Comparison of ENCODE assay signal across 9 cellular contexts in genomic region chr12:89951050-89951693, GRCh38.
DNase-seq lines count a peak whose midpoint lies in the region; ATAC-seq, FAIRE-seq and TF ChIP-seq lines count a peak whose summit lies in the region.
"Had no signal": no experiment of that assay in that cellular context is flagged by ENCODE, and none has a peak within 500 bp of the region (broad histone marks: within the 10 kb centered on the region; RNA-seq: fewer than 3 reads in every experiment).

No MANE protein-coding gene starts in this region.

- peak overlapping the region; percentile 53 for H2BK5ac ChIP-seq in trophoblast cell (ENCODE audit: low read depth, low read length, poor library complexity)

- H3K23ac ChIP-seq in trophoblast cell (ENCODE audit: low read length), result no peak overlapping the region

- no peaks in the 10 kb centered on the region for H3K9me3 ChIP-seq in trophoblast cell (ENCODE audit: insufficient read depth, low read depth, low read length)

- H3K14ac ChIP-seq in trophoblast cell (ENCODE audit: low read length), result peak overlapping the region; percentile 63

- TF ChIP-seq CTCF in bronchial epithelial cell (IDR thresholded peaks at IDR 0.05; ENCODE audit: insufficient read depth, low read length, severe bottlenecking), result no peak

- H3K18ac ChIP-seq in trophoblast cell (ENCODE audit: low read length), result no peak overlapping the region

- H3K4me2 ChIP-seq in trophoblast cell (ENCODE audit: low read length), result no peak overlapping the region

- peak overlapping the region; percentile 93 for H2BK12ac ChIP-seq in trophoblast cell (ENCODE audit: low read length)

- H3K4me3 ChIP-seq in bronchial epithelial cell (ENCODE audit: low read depth, low read length), result no peak overlapping the region
- no peak overlapping the region for H3K4me3 ChIP-seq in trophoblast cell (ENCODE audit: low read depth, low read length)

- H3K9ac ChIP-seq in trophoblast cell (ENCODE audit: low read length), result no peak overlapping the region

- H2BK120ac ChIP-seq in trophoblast cell (ENCODE audit: insufficient read depth, low read length, poor library complexity), result peak overlapping the region; percentile 55

- no peak overlapping the region for H2AK5ac ChIP-seq in trophoblast cell (ENCODE audit: low read length)

- H3K4ac ChIP-seq in trophoblast cell (ENCODE audit: low read depth, low read length), result no peak overlapping the region

- no peak for DNase-seq in activated CD4-positive, CD25-positive, alpha-beta regulatory T cell (lab: John Stamatoyannopoulos, UW)
- DNase-seq in HT1080 (ENCODE audit: low read depth) (peak; percentile 44), bronchial epithelial cell (ENCODE audit: low read depth) (peak; percentile 91), trophoblast cell (peak; percentile 25 to 53), GDM1 (lab: John Stamatoyannopoulos, UW) (no peak), NCI-H1092 treated with DMSO at 0.1 percent for 48 hours (lab: John Stamatoyannopoulos, UW) (no peak)
- DNase-seq: NCI-H1092 had no signal

- H3K4me1 ChIP-seq in trophoblast cell (ENCODE audit: control insufficient read depth in 1 of 2, insufficient read depth in 2 of 2, low read length in 2 of 2), result peaks cover 0 to 4% of the 10 kb centered on the region in 2 experiments

- H3K27me3 ChIP-seq in bronchial epithelial cell (ENCODE audit: control insufficient read depth, insufficient read depth, low read length), result no peaks in the 10 kb centered on the region
- H3K27me3 ChIP-seq in trophoblast cell (ENCODE audit: insufficient read depth, low read length), result no peaks in the 10 kb centered on the region

- no peak overlapping the region for H4K12ac ChIP-seq in trophoblast cell (ENCODE audit: low read depth, low read length)

- H3K27ac ChIP-seq in trophoblast cell (ENCODE audit: low read depth, low read length), result no peak overlapping the region

- peaks cover 18% of the 10 kb centered on the region for H3K79me1 ChIP-seq in trophoblast cell (ENCODE audit: low read length)

- H3K36me3 ChIP-seq in bronchial epithelial cell (ENCODE audit: control insufficient read depth, insufficient read depth, low read length) (no peaks in the 10 kb centered on the region), trophoblast cell (ENCODE audit: control insufficient read depth in 1 of 2, insufficient read depth in 2 of 2, low read length in 2 of 2) (no peaks in the 10 kb centered on the region)

- peak overlapping the region; percentile 69 for H4K91ac ChIP-seq in trophoblast cell (ENCODE audit: low read depth, low read length)

- no peak for FAIRE-seq in bronchial epithelial cell (lab: Jason Lieb, UNC)

- no CpG with 5 or more reads among the region's 2 CpGs for WGBS in trophoblast cell (ENCODE audit: extremely low coverage, insufficient coverage, insufficient read length)

- no peak overlapping the region for H2AFZ ChIP-seq in trophoblast cell (ENCODE audit: insufficient read depth, low read length, poor library complexity)

- H3K79me2 ChIP-seq in trophoblast cell (ENCODE audit: control insufficient read depth, insufficient read depth, low read length, poor library complexity), result no peaks in the 10 kb centered on the region

- peak; percentile 23 to 29 for ATAC-seq in activated CD4-positive, CD25-positive, alpha-beta regulatory T cell treated with anti-CD3 and anti-CD28 coated beads, Interleukin-2, amount 50 U/mL, for 24 hours
- no peak for ATAC-seq in GM21786 (IDR thresholded peaks at IDR 0.05; ENCODE audit: unreplicated experiment)

- H4K8ac ChIP-seq in trophoblast cell (ENCODE audit: low read depth, low read length), result no peak overlapping the region

Comparison
In these comparisons a context has a peak if more than half of its experiments do, and no peak if none do; other contexts are left out.
1. DNase-seq: peak in HT1080 (single experiment), bronchial epithelial cell (single experiment) and trophoblast cell (2 of 2); none in activated CD4-positive, CD25-positive, alpha-beta regulatory T cell (0 of 4), GDM1 (single experiment) and NCI-H1092 treated with DMSO at 0.1 percent for 48 hours (single experiment).